In the genomic region with DNA sequence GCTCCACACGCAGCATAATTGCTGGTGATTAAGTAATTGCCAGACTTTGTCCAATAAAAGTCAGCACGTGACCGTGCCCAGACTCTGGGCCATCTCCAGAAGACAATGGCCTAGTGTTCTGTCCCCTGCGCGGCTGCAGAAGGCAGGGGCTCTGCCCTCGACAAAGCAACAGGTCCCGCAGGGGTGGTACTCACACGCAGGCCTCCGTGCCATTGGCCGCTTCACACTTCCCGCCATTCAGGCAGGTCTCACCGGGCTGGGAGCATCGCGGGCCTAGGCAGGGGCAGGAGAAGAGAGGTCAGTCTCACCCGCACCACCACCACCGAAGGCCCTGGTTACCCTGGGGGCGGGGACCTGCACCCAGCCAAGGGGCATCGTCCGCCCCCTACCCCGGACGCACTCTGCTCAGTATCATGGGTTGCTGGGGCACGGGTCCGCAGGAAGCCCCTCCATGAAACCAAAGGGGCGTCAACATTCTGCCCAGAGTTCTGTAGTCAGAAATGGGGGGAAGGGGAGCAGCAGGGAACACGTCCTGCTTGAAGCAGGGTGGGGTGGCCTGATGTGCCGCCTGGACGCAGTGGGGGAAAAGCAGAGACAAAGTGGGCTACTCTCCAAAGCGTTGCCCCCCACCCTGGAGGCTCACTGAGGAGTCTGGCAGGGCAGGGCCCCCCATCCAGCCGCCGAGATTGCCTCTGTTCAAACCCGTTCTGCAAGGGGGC, we compare ENCODE assay signal across 8 cellular contexts. TPM values are rescaled to one million over a fixed set of nuclear protein-coding genes. Genes with fewer than 3 reads are reported as not detected.
DNase-seq lines count a peak whose midpoint lies in the region; ATAC-seq and TF ChIP-seq lines count a peak whose summit lies in the region.

No MANE protein-coding gene starts in this region.

- H3K27ac Mint-ChIP-seq in activated naive CD4-positive, alpha-beta T cell treated with anti-CD3 and anti-CD28 coated beads, Interleukin-2, amount 50 U/mL, for 24 hours, result peak overlapping the region; percentile 30

- peak overlapping the region; percentile 92 for H3K4me3 Mint-ChIP-seq in activated naive CD4-positive, alpha-beta T cell treated with anti-CD3 and anti-CD28 coated beads, Interleukin-2, amount 50 U/mL, for 24 hours

- TF ChIP-seq CTCF in coronary artery (IDR thresholded peaks at IDR 0.05), result no peak
- TF ChIP-seq CTCF in upper lobe of right lung (IDR thresholded peaks at IDR 0.05), result no peak

- H3K4me1 ChIP-seq in upper lobe of right lung, result peaks cover 50% of the 10 kb centered on the region

- H3K4me3 ChIP-seq in coronary artery, result peak overlapping the region; percentile 87
- peak overlapping the region; percentile 86 for H3K4me3 ChIP-seq in upper lobe of right lung

- DNase-seq in activated naive CD4-positive, alpha-beta T cell (lab: John Stamatoyannopoulos, UW), result no peak
- DNase-seq in coronary artery (ENCODE audit: low spot score) (no peak), midbrain (lab: John Stamatoyannopoulos, UW) (peak; percentile 91), upper lobe of right lung (no peak), NCI-H524 treated with DMSO at 0.1 percent for 48 hours (lab: John Stamatoyannopoulos, UW) (no peak)
- no peak for DNase-seq in activated CD4-positive, CD25-positive, alpha-beta regulatory T cell (lab: John Stamatoyannopoulos, UW)

- H3K27ac ChIP-seq in coronary artery, result peak overlapping the region; percentile 84 to 97
- peak overlapping the region; percentile 86 for H3K27ac ChIP-seq in upper lobe of right lung

- H3K9me3 ChIP-seq in upper lobe of right lung, result no peaks in the 10 kb centered on the region

- H3K27me3 Mint-ChIP-seq in activated naive CD4-positive, alpha-beta T cell treated with anti-CD3 and anti-CD28 coated beads, Interleukin-2, amount 50 U/mL, for 24 hours, result no peaks in the 10 kb centered on the region

- no peaks in the 10 kb centered on the region for H3K27me3 ChIP-seq in upper lobe of right lung

- intact Hi-C loops in upper lobe of right lung (cut with DNase I), result loop anchor here (10.0 kb wide), 1 partner anchor 81 kb away; no protein-coding TSS in a partner anchor

- no peaks in the 10 kb centered on the region for H3K9me3 Mint-ChIP-seq in activated naive CD4-positive, alpha-beta T cell treated with anti-CD3 and anti-CD28 coated beads, Interleukin-2, amount 50 U/mL, for 24 hours

- H3K36me3 ChIP-seq in upper lobe of right lung, result peaks cover 12% of the 10 kb centered on the region

- no peak for ATAC-seq in upper lobe of right lung
- ATAC-seq in HG03175 (IDR thresholded peaks at IDR 0.05; ENCODE audit: unreplicated experiment), result no peak

- peaks cover 2% of the 10 kb centered on the region for H3K36me3 Mint-ChIP-seq in activated naive CD4-positive, alpha-beta T cell treated with anti-CD3 and anti-CD28 coated beads, Interleukin-2, amount 50 U/mL, for 24 hours

- peaks cover 39% of the 10 kb centered on the region for H3K4me1 Mint-ChIP-seq in activated naive CD4-positive, alpha-beta T cell treated with anti-CD3 and anti-CD28 coated beads, Interleukin-2, amount 50 U/mL, for 24 hours

RNA-seq across cellular contexts. Expression of gene NOTCH1, which starts 1.9 kb away (rescaled TPM):
- 114 TPM for total RNA-seq in upper lobe of right lung
